18 cellular contexts compared by ENCODE assay signal in genomic region chr7:157437519-157438061, GRCh38.
"Had no signal": no experiment of that assay in that cellular context is flagged by ENCODE, and none has a peak within 500 bp of the region (broad histone marks: within the 10 kb centered on the region; RNA-seq: fewer than 3 reads in every experiment).

No MANE protein-coding gene starts in this region.

- H2AFZ ChIP-seq: parathyroid adenoma had no signal

- DNase-seq: activated CD4-positive, CD25-positive, alpha-beta regulatory T cell; activated naive CD4-positive, alpha-beta T cell treated with anti-CD3 and anti-CD28 coated beads for 36 hours; cerebellar nuclear complex; effector CD4-positive, alpha-beta T cell; heart right ventricle; kidney glomerular epithelial cell; left ventricle myocardium superior; mucosa of descending colon; naive thymus-derived CD4-positive, alpha-beta T cell; stimulated activated CD8-positive, alpha-beta memory T cell treated with anti-CD3 and anti-CD28 coated beads, Interleukin-4, amount 100 ng/mL, for 48 hours; stimulated activated naive CD4-positive, alpha-beta T cell treated with Interleukin-2 at 50 U/mL for 16 hours; SW 1271; transverse colon had no signal

- FAIRE-seq: endothelial cell of umbilical vein had no signal

- H3K9me3 ChIP-seq: ascending aorta, breast epithelium, esophagus muscularis mucosa, heart right ventricle, mucosa of descending colon, transverse colon had no signal

- H3K36me3 ChIP-seq: ascending aorta, breast epithelium, esophagus muscularis mucosa, heart right ventricle, transverse colon had no signal

- H3K27ac ChIP-seq: ascending aorta, breast epithelium, esophagus muscularis mucosa, heart right ventricle, parathyroid adenoma, transverse colon had no signal

- H3K27me3 ChIP-seq: ascending aorta, breast epithelium, heart right ventricle, transverse colon had no signal

- H3K4me1 ChIP-seq: ascending aorta, breast epithelium, parathyroid adenoma had no signal

- H3K4me3 ChIP-seq: ascending aorta, breast epithelium, esophagus muscularis mucosa, heart right ventricle, mucosa of descending colon, transverse colon had no signal

- H3K9ac ChIP-seq: parathyroid adenoma had no signal
